Comparison of ENCODE assay signal across 12 cellular contexts in genomic region chr10:61835909-61836232, GRCh38.
DNase-seq lines count a peak whose midpoint lies in the region; ATAC-seq, FAIRE-seq and TF ChIP-seq lines count a peak whose summit lies in the region.
"Had no signal": no experiment of that assay in that cellular context is flagged by ENCODE, and none has a peak within 500 bp of the region (broad histone marks: within the 10 kb centered on the region; RNA-seq: fewer than 3 reads in every experiment).

No MANE protein-coding gene starts in this region.

- ATAC-seq in A549, result no peak
- no peak for ATAC-seq in HG03442 (IDR thresholded peaks at IDR 0.05; ENCODE audit: unreplicated experiment)

- DNase-seq in A549 (ENCODE audit: low read depth in 1 of 2, low spot score in 1 of 2), result no peak
- no peak for DNase-seq in PC-9
- peak; percentile 50 for DNase-seq in dermis blood vessel endothelial cell
- DNase-seq in NCI-H1436 treated with DMSO at 0.1 percent for 48 hours (lab: John Stamatoyannopoulos, UW), result no peak
- no peak for DNase-seq in activated naive CD8-positive, alpha-beta T cell treated with anti-CD3 and anti-CD28 coated beads for 36 hours
- DNase-seq in MV-4-11 (lab: John Stamatoyannopoulos, UW), result no peak
- DNase-seq: activated CD4-positive, alpha-beta T cell treated with anti-CD3 and anti-CD28 coated beads for 48 hours; heart right ventricle had no signal

- H3K9me3 ChIP-seq in A549, result 0 out of 3 replicates have a peak, but pooled peaks cover 2% of the 10 kb centered on the region
- H3K9me3 ChIP-seq in PC-9 (ENCODE audit: insufficient read depth, low read depth), result peaks cover 6% of the 10 kb centered on the region; the same call in 1 of the 2 replicates
- H3K9me3 ChIP-seq in muscle layer of duodenum (ENCODE audit: control insufficient read depth in 1 of 2, low read length in 2 of 2), result no peaks in the 10 kb centered on the region
- H3K9me3 ChIP-seq: heart right ventricle had no signal

- POLR2A ChIA-PET in A549 (lab: Yijun Ruan, JAX), result no interaction called here
- POLR2A ChIA-PET in PC-9 (lab: Charles Lee; ENCODE audit: unreplicated experiment), result interaction anchor here (0.6 to 0.7 kb wide), 2 partner anchors 62 to 103 kb away, joined by 6 read pairs; no protein-coding TSS in a partner anchor

- 58% methylated on average over 2 of the region's 2 CpGs for WGBS in A549 (ENCODE audit: missing lambda C conversion rate)

- no peak for TF ChIP-seq POLR2A in A549 (IDR thresholded peaks at IDR 0.05; ENCODE audit: low read length)

- TF ChIP-seq RAD21 in A549 (conservative IDR thresholded peaks at IDR 0.05 in 1 of 2, IDR thresholded peaks at IDR 0.05 in 1 of 2), result no peak

- CTCF ChIA-PET in A549 (lab: Yijun Ruan, JAX), result interaction anchor here (0.6 to 3.9 kb wide), 10 partner anchors 14 to 110 kb away, joined by 3 to 32 read pairs (median 4); no protein-coding TSS in a partner anchor
- CTCF ChIA-PET in PC-9 (lab: Charles Lee), result interaction anchor here (0.5 to 1.2 kb wide), 2 partner anchors 64 to 431 kb away, joined by 3 read pairs; no protein-coding TSS in a partner anchor

- H3K9me2 ChIP-seq in PC-9 (ENCODE audit: insufficient read depth), result no peaks in the 10 kb centered on the region

- no peaks in the 10 kb centered on the region for H3K79me2 ChIP-seq in PC-9 (ENCODE audit: low read depth)

- H3K27ac ChIP-seq in A549 (peak overlapping the region in 1 of 2 experiments; percentile 3; a peak in 2 of 6 replicates), PC-9 (peak overlapping the region; percentile 70), muscle layer of duodenum (ENCODE audit: low read length) (peak overlapping the region; percentile 76)
- H3K27ac ChIP-seq: BLaER1 treated with 17β-estradiol and CSF1 and Interleukin-3, amounts not matched to agents 10 nM and 100 nM; neural progenitor cell had no signal

- H3K4me3 ChIP-seq in A549 (no peak overlapping the region), PC-9 (no peak overlapping the region), muscle layer of duodenum (ENCODE audit: low read depth in 1 of 2, low read length in 2 of 2) (peak overlapping the region in 1 of 2 donors; percentile 19)
- H3K4me3 ChIP-seq: BLaER1 treated with 17β-estradiol and CSF1 and Interleukin-3, amounts not matched to agents 10 nM and 100 nM; heart right ventricle; neural progenitor cell had no signal

- no peaks in the 10 kb centered on the region for H3K36me3 Mint-ChIP-seq in activated naive CD8-positive, alpha-beta T cell treated with anti-CD3 and anti-CD28 coated beads for 36 hours
- H3K36me3 Mint-ChIP-seq: neural progenitor cell had no signal

- TF ChIP-seq CTCF in A549 (IDR thresholded peaks at IDR 0.05) (no peak), PC-9 (conservative IDR thresholded peaks at IDR 0.05) (no peak)

- peaks cover 12% of the 10 kb centered on the region for H3K4me1 Mint-ChIP-seq in activated naive CD8-positive, alpha-beta T cell treated with anti-CD3 and anti-CD28 coated beads for 36 hours

- H3K27ac Mint-ChIP-seq in activated naive CD8-positive, alpha-beta T cell treated with anti-CD3 and anti-CD28 coated beads for 36 hours, result no peak overlapping the region

- H3F3A ChIP-seq in PC-9 (ENCODE audit: insufficient read depth, low read depth), result peaks cover 22% of the 10 kb centered on the region

- H3K36me3 ChIP-seq in PC-9 (ENCODE audit: low read depth), result no peaks in the 10 kb centered on the region
- no peaks in the 10 kb centered on the region for H3K36me3 ChIP-seq in muscle layer of duodenum (ENCODE audit: control insufficient read depth in 1 of 2, insufficient read depth in 2 of 2, low read length in 2 of 2)
- H3K36me3 ChIP-seq: BLaER1 treated with 17β-estradiol and CSF1 and Interleukin-3, amounts not matched to agents 10 nM and 100 nM; heart right ventricle; neural progenitor cell had no signal

- no peak for TF ChIP-seq EP300 in A549 (IDR thresholded peaks at IDR 0.05)

- no TSS peak for BruUV-seq in PC-9 (replicated peaks; lab: Mats Ljungman, UMichigan)

- H3K4me1 ChIP-seq in A549 (peaks cover 29% of the 10 kb centered on the region), PC-9 (replicated peaks; ENCODE audit: insufficient read depth) (peaks cover 69% of the 10 kb centered on the region), muscle layer of duodenum (ENCODE audit: control insufficient read depth in 1 of 2, insufficient read depth in 2 of 2, low read length in 2 of 2) (peaks cover 15 to 23% of the 10 kb centered on the region in 2 donors)
- H3K4me1 ChIP-seq: BLaER1 treated with 17β-estradiol and CSF1 and Interleukin-3, amounts not matched to agents 10 nM and 100 nM; neural progenitor cell had no signal

- intact Hi-C loops in PC-9 (cut with micrococcal nuclease; ENCODE audit: unreplicated experiment), result loop anchor here (1.0 to 10.0 kb wide), 7 partner anchors 49 to 1020 kb away; no protein-coding TSS in a partner anchor

- H3K4me2 ChIP-seq in A549 (peak overlapping the region; percentile 89), PC-9 (peak overlapping the region; percentile 68)
- H3K4me2 ChIP-seq: BLaER1 treated with 17β-estradiol and CSF1 and Interleukin-3, amounts not matched to agents 10 nM and 100 nM; neural progenitor cell had no signal

- H3K4me3 Mint-ChIP-seq in activated naive CD8-positive, alpha-beta T cell treated with anti-CD3 and anti-CD28 coated beads for 36 hours, result no peak overlapping the region
- H3K4me3 Mint-ChIP-seq: neural progenitor cell had no signal

- H3K27me3 ChIP-seq in PC-9 (ENCODE audit: insufficient read depth, low read depth) (no peaks in the 10 kb centered on the region), muscle layer of duodenum (ENCODE audit: low read depth, low read length) (no peaks in the 10 kb centered on the region)
- H3K27me3 ChIP-seq: BLaER1 treated with 17β-estradiol and CSF1 and Interleukin-3, amounts not matched to agents 10 nM and 100 nM; heart right ventricle; neural progenitor cell had no signal

- no peak overlapping the region for H2AFZ ChIP-seq in PC-9

- H3K9me3 Mint-ChIP-seq in activated naive CD8-positive, alpha-beta T cell treated with anti-CD3 and anti-CD28 coated beads for 36 hours, result no peaks in the 10 kb centered on the region
- H3K9me3 Mint-ChIP-seq: neural progenitor cell had no signal

- FAIRE-seq in A549 (lab: Jason Lieb, UNC), result no peak

- H3K27me3 Mint-ChIP-seq in activated naive CD8-positive, alpha-beta T cell treated with anti-CD3 and anti-CD28 coated beads for 36 hours, result no peaks in the 10 kb centered on the region

- no peaks in the 10 kb centered on the region for H4K20me1 ChIP-seq in PC-9 (ENCODE audit: insufficient read depth)
- H4K20me1 ChIP-seq: BLaER1 treated with 17β-estradiol and CSF1 and Interleukin-3, amounts not matched to agents 10 nM and 100 nM had no signal

TF ChIP-seq in A549, 52 proteins besides CTCF, POLR2A, EP300 and RAD21:
- TF ChIP-seq KDM1A (IDR thresholded peaks at IDR 0.05; ENCODE audit: low read depth) (no peak), EHF (CRISPR knock-in tag; IDR thresholded peaks at IDR 0.05) (no peak), JUNB (IDR thresholded peaks at IDR 0.05) (peak; percentile 4; the same call in 1 of the 2 replicates), JUN (IDR thresholded peaks at IDR 0.05) (no peak), NR3C1 (IDR thresholded peaks at IDR 0.05) (no peak)
